Comparison of ENCODE assay signal across 24 cellular contexts in the genomic region with DNA sequence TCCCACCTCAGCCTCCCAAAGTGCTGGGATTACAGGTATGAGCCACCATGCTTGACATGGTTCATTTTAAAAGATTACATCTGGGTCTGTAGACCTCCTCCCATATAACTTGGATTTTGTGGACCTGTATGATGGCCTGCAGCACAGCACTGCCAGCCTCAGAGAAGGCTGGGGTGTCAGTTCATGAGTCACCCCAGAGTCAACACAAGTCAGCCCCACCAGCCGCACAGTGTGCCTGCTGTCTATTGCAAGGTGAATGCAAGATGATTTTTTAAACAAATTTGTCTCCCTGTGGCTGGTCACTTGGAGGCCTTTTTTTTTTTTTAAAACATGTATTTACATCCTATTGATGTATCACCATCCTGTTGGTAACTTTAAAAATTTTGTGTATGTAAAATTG.
DNase-seq lines count a peak whose midpoint lies in the region; ATAC-seq and TF ChIP-seq lines count a peak whose summit lies in the region.
"Had no signal": no experiment of that assay in that cellular context is flagged by ENCODE, and none has a peak within 500 bp of the region (broad histone marks: within the 10 kb centered on the region; RNA-seq: fewer than 3 reads in every experiment).

No MANE protein-coding gene starts in this region.

- H3K27ac ChIP-seq in RWPE2 (ENCODE audit: poor library complexity, severe bottlenecking) = no peak overlapping the region
- no peak overlapping the region for H3K27ac ChIP-seq in caudate nucleus (ENCODE audit: low read depth, low read length)
- H3K27ac ChIP-seq: C4-2B had no signal

- H3K27me3 ChIP-seq in RWPE2 (ENCODE audit: insufficient read depth, poor library complexity, severe bottlenecking) = no peaks in the 10 kb centered on the region
- H3K27me3 ChIP-seq: MG63 had no signal

- intact Hi-C loops in sciatic nerve (cut with DNase I) = no loop called here

- no peaks in the 10 kb centered on the region for H3K4me1 ChIP-seq in RWPE2 (ENCODE audit: insufficient read depth, poor library complexity, severe bottlenecking)

- no peak for TF ChIP-seq CTCF in RWPE2 (IDR thresholded peaks at IDR 0.05; ENCODE audit: poor library complexity, severe bottlenecking)

- no peak overlapping the region for H3K4me3 ChIP-seq in RWPE2 (ENCODE audit: severe bottlenecking)
- H3K4me3 ChIP-seq: GM12878, GM23338, MG63 had no signal

- H3K9me3 ChIP-seq in RWPE2 (ENCODE audit: severe bottlenecking) = no peaks in the 10 kb centered on the region
- H3K9me3 ChIP-seq: MG63 had no signal

- ATAC-seq in RWPE2 (ENCODE audit: low read depth) (peak; percentile 72; the same call in 2 of the 3 replicates), esophagus mucosa (peak; percentile 74), sciatic nerve (no peak), HG02970 (IDR thresholded peaks at IDR 0.05; ENCODE audit: low FRiP score, unreplicated experiment) (no peak)
- ATAC-seq: GM12878, GM23338, SK-N-SH treated with all-trans-retinoic acid at 6 μM for 48 hours, T-cell had no signal

- peaks cover 88% of the 10 kb centered on the region for H3K36me3 ChIP-seq in RWPE2 (ENCODE audit: low read depth)

- DNase-seq in ELR (ENCODE audit: low read depth) = peak; percentile 60
- DNase-seq in HCEC 1CT = peak; percentile 35
- no peak for DNase-seq in RWPE2 (ENCODE audit: low spot score)
- no peak for DNase-seq in sciatic nerve (ENCODE audit: low spot score)
- DNase-seq in caudate nucleus (lab: John Stamatoyannopoulos, UW) = no peak
- DNase-seq: ACHN; DND-41; GF-D8; Karpas-422; MG63; NCI-H1105 treated with DMSO at 0.1 percent for 48 hours; NCI-H187; NCI-H2107; NCI-H510A; NCI-H748 treated with DMSO at 0.1 percent for 48 hours; NK-92 treated with Interleukin-12 subunit alpha and Interleukin-12 subunit beta, amount 100 ng/mL, for 24 hours; SIG-M5; T-cell had no signal

Comparison
In these comparisons a context has a peak if more than half of its experiments do, and no peak if none do; other contexts are left out.
1. DNase-seq: peak in ELR (single experiment) and HCEC 1CT (single experiment); none in RWPE2 (single experiment), sciatic nerve (single experiment) and caudate nucleus (0 of 61).
2. ATAC-seq: peak in RWPE2 (single experiment) and esophagus mucosa (single experiment); none in sciatic nerve (single experiment) and HG02970 (single experiment).